Comparison of ENCODE assay signal across 8 cellular contexts in genomic region chr3:151085227-151085888, GRCh38. TPM values are rescaled to one million over a fixed set of nuclear protein-coding genes. Genes with fewer than 3 reads are reported as not detected.
DNase-seq lines count a peak whose midpoint lies in the region; ATAC-seq and TF ChIP-seq lines count a peak whose summit lies in the region.

TSS of gene MED12L (plus strand) at chr3:151085664. CDS start at chr3:151086927, 1,263 bp downstream.

- POLR2A ChIA-PET in BJ (lab: Charles Lee), result interaction anchor here (0.7 to 0.8 kb wide), 2 partner anchors 19 to 48 kb away, joined by 3 to 18 read pairs; no protein-coding TSS in a partner anchor

- intact Hi-C loops in esophagus muscularis mucosa (cut with DNase I), result no loop called here

- no peak for TF ChIP-seq CTCF in BJ (IDR thresholded peaks at IDR 0.05; ENCODE audit: insufficient read depth, low read depth, low read length)
- TF ChIP-seq CTCF in esophagus muscularis mucosa (IDR thresholded peaks at IDR 0.05), result no peak

- peak; percentile 1 for DNase-seq in BJ (ENCODE audit: low read depth)
- peak; percentile 79 for DNase-seq in GM19238 (ENCODE audit: insufficient read length, low spot score)
- peak; percentile 86 for DNase-seq in NCI-H510A treated with DMSO at 0.1 percent for 48 hours (lab: John Stamatoyannopoulos, UW)
- peak; percentile 64 for DNase-seq in activated T-cell treated with anti-CD3 and anti-CD28 coated beads for 48 hours (ENCODE audit: low read depth)
- DNase-seq in esophagus muscularis mucosa (ENCODE audit: extremely low spot score), result no peak
- peak in 4 of 6 experiments; percentile 5 to 30 (median 15) for DNase-seq in stimulated activated naive CD4-positive, alpha-beta T cell (lab: John Stamatoyannopoulos, UW)

- H3K27me3 ChIP-seq in BJ (ENCODE audit: control insufficient read depth, insufficient read depth, low read length), result peaks cover 18% of the 10 kb centered on the region
- peaks cover 0 to 36% (median 0%) of the 10 kb centered on the region in 4 donors for H3K27me3 ChIP-seq in esophagus muscularis mucosa
- H3K27me3 ChIP-seq in mucosa of rectum (ENCODE audit: control insufficient read depth in 2 of 2, insufficient read depth in 2 of 2, low read length in 2 of 2), result peaks cover 11 to 19% of the 10 kb centered on the region in 2 donors

- H3K27ac ChIP-seq in esophagus muscularis mucosa (replicated peaks in 1 of 4), result peak within 1 kb of the TSS; percentile 26 to 70 (median 61)
- no peak within 1 kb of the TSS for H3K27ac ChIP-seq in mucosa of rectum (ENCODE audit: low read depth in 2 of 2, low read length in 2 of 2)

- TF ChIP-seq EP300 in esophagus muscularis mucosa (IDR thresholded peaks at IDR 0.05), result no peak

- H3K9me3 ChIP-seq in esophagus muscularis mucosa (no peaks in the 10 kb centered on the region), mucosa of rectum (ENCODE audit: control insufficient read depth in 2 of 2, low read length in 2 of 2) (no peaks in the 10 kb centered on the region)

- H3K4me3 ChIP-seq in BJ (ENCODE audit: low read depth, low read length) (peak within 1 kb of the TSS; percentile 50), esophagus muscularis mucosa (peak within 1 kb of the TSS; percentile 69 to 86 (median 78)), mucosa of rectum (ENCODE audit: low read length in 2 of 2) (peak within 1 kb of the TSS; percentile 64 to 66)

- ATAC-seq in HG03354 (IDR thresholded peaks at IDR 0.05; ENCODE audit: poor library complexity, severe bottlenecking, unreplicated experiment), result peak; percentile 74

- H3K9ac ChIP-seq in mucosa of rectum (ENCODE audit: low read depth in 1 of 2, low read length in 2 of 2), result peak within 1 kb of the TSS in 1 of 2 donors; percentile 30

- WGBS in esophagus muscularis mucosa, result 0% methylated on average over 4 of the region's 84 CpGs

- TF ChIP-seq POLR2A in esophagus muscularis mucosa (IDR thresholded peaks at IDR 0.05; ENCODE audit: low read depth), result no peak

- no peaks in the 10 kb centered on the region for H3K36me3 ChIP-seq in BJ (ENCODE audit: control insufficient read depth, insufficient read depth, low read length)
- H3K36me3 ChIP-seq in esophagus muscularis mucosa, result no peaks in the 10 kb centered on the region
- H3K36me3 ChIP-seq in mucosa of rectum (ENCODE audit: control insufficient read depth in 2 of 2, insufficient read depth in 2 of 2, low read length in 2 of 2), result no peaks in the 10 kb centered on the region

- CTCF ChIA-PET in BJ (lab: Yijun Ruan, JAX), result interaction anchor here (0.6 to 2.1 kb wide), 11 partner anchors 11 to 319 kb away, joined by 3 to 13 read pairs (median 3); no protein-coding TSS in a partner anchor

- H3K4me1 ChIP-seq in esophagus muscularis mucosa, result peaks cover 14 to 29% (median 28%) of the 10 kb centered on the region in 4 donors
- peaks cover 2 to 11% of the 10 kb centered on the region in 2 donors for H3K4me1 ChIP-seq in mucosa of rectum (ENCODE audit: control insufficient read depth in 2 of 2, insufficient read depth in 2 of 2, low read length in 2 of 2)

RNA-seq across cellular contexts. Expression of gene MED12L, which starts in this region (rescaled TPM):
- polyA plus RNA-seq in BJ (2011; rRNA removed), result 0.06 and 0.28 TPM in 2 replicates
- polyA minus RNA-seq in BJ (2011; rRNA and poly(A)+ RNA removed), result 0.24 and 0.51 TPM in 2 replicates
- under 1 TPM; 0.19 to 0.83 (median 0.41) TPM for total RNA-seq in esophagus muscularis mucosa

Comparison
In these comparisons a context has a peak if more than half of its experiments do, and no peak if none do; other contexts are left out.
1. Peak in DNase-seq and H3K4me3 ChIP-seq in BJ; RNA of the gene not detected or under 1 TPM.
2. H3K27ac ChIP-seq: peak in esophagus muscularis mucosa (4 of 4); none in mucosa of rectum (0 of 2).
3. Peak in every context shown above with its lines, with median percentiles within 50 percentile points of each other: H3K4me3 ChIP-seq.